Comparison of ENCODE assay signal across 6 cellular contexts in genomic region chrX:49155900-49156837, GRCh38. TPM values are rescaled to one million over a fixed set of nuclear protein-coding genes. Genes with fewer than 3 reads are reported as not detected.
DNase-seq lines count a peak whose midpoint lies in the region; ATAC-seq lines count a peak whose summit lies in the region.

No MANE protein-coding gene starts in this region.

- H3K9ac ChIP-seq in SK-N-MC (ENCODE audit: insufficient read length): peak overlapping the region; percentile 53

- H3K4me3 ChIP-seq in SK-N-MC (peak overlapping the region; percentile 67), thymus (ENCODE audit: low read length) (peak overlapping the region; percentile 70)

- H3K27ac ChIP-seq in SK-N-MC (peak overlapping the region; percentile 74), thymus (ENCODE audit: low read depth) (peak overlapping the region; percentile 85)

- peak; percentile 91 for ATAC-seq in GM18867 (IDR thresholded peaks at IDR 0.05; ENCODE audit: unreplicated experiment)

- 2% methylated on average over 65 of the region's 65 CpGs for whole genome bisulfite sequencing in thymus

- H3K27me3 ChIP-seq in thymus (ENCODE audit: control insufficient read depth, insufficient read depth): no peaks in the 10 kb centered on the region

- H3K36me3 ChIP-seq in SK-N-MC (ENCODE audit: insufficient read depth, low read length) (no peaks in the 10 kb centered on the region), thymus (ENCODE audit: control insufficient read depth, insufficient read depth) (no peaks in the 10 kb centered on the region)

- in situ Hi-C loops in T47D (cut with HindIII; ENCODE audit: low pct_unique_long_range_greater_than_20kb, low sequenced_read_pairs): no loop called here

- DNase-seq in HT-29 (ENCODE audit: low spot score): peak; percentile 80
- DNase-seq in SK-N-MC (ENCODE audit: low read depth, low spot score): no peak
- DNase-seq in T47D (ENCODE audit: low read depth in 1 of 2, low spot score in 1 of 2): peak; percentile 66 to 93
- peak; percentile 87 for DNase-seq in midbrain (lab: John Stamatoyannopoulos, UW)

- H3K9me3 ChIP-seq in SK-N-MC (ENCODE audit: low read depth, low read length) (no peaks in the 10 kb centered on the region), thymus (ENCODE audit: control insufficient read depth) (no peaks in the 10 kb centered on the region)

- H3K4me1 ChIP-seq in thymus (ENCODE audit: control insufficient read depth, insufficient read depth, low read length): peaks cover 2% of the 10 kb centered on the region

RNA-seq across cellular contexts. Expression of gene MAGIX, which starts 6.4 kb away (rescaled TPM):
- total RNA-seq in HT-29 (2014; rRNA removed; shearing (Covaris generic)): 12.6 and 13.6 TPM in 2 replicates
- polyA plus RNA-seq in thymus: 3.0 TPM

RNA-seq across cellular contexts. Expression of gene PLP2, which starts 15.5 kb away (rescaled TPM):
- 27.3 and 28.1 TPM in 2 replicates for total RNA-seq in HT-29 (2014; rRNA removed; shearing (Covaris generic))
- polyA plus RNA-seq in thymus: 130 TPM

RNA-seq across cellular contexts. Expression of gene PRICKLE3, which starts 30.0 kb away (rescaled TPM):
- 19.0 and 22.3 TPM in 2 replicates for total RNA-seq in HT-29 (2014; rRNA removed; shearing (Covaris generic))
- 5.4 TPM for polyA plus RNA-seq in thymus

RNA-seq across cellular contexts. Expression of gene GPKOW, which starts 32.6 kb away (rescaled TPM):
- total RNA-seq in HT-29 (2014; rRNA removed; shearing (Covaris generic)): 39.4 and 41.6 TPM in 2 replicates
- polyA plus RNA-seq in thymus: 15.1 TPM

RNA-seq across cellular contexts. Expression of gene SYP, which starts 43.8 kb away (rescaled TPM):
- 0.61 and 1.1 TPM in 2 replicates for total RNA-seq in HT-29 (2014; rRNA removed; shearing (Covaris generic))
- 3.6 TPM for polyA plus RNA-seq in thymus
